ENCODE assay signal across 10 cellular contexts in the genomic region with DNA sequence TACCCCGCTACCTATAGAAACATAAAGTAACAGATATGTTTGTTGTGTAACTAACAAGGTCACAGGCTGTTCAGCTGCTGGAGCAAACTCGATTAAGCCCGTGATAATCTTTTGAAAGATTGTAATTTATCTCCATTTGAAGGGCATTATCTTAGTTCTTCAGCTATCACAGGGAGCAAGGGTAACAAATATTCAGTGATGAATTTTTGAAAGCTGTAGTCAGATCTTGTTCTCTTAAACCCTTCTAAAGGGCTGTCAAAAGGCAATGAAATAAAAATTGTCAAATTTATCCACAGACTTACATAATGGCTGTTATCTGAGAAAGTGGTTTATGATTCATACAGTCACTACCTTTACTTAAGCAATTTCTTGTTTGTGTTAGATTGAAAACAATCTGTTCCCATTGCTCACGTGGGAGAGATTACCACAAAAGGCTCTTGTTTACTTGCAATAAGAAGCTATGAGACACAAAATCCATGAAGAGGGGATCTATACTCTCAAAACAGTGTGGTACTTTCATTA.
DNase-seq lines count a peak whose midpoint lies in the region; ATAC-seq, FAIRE-seq and TF ChIP-seq lines count a peak whose summit lies in the region.
"Had no signal": no experiment of that assay in that cellular context is flagged by ENCODE, and none has a peak within 500 bp of the region (broad histone marks: within the 10 kb centered on the region; RNA-seq: fewer than 3 reads in every experiment).

No MANE protein-coding gene starts in this region.

- no TSS peak for BruUV-seq in Calu3 (replicated peaks; lab: Mats Ljungman, UMichigan)

- peak; percentile 20 for DNase-seq in Calu3
- peak; percentile 45 for DNase-seq in NAMALWA (ENCODE audit: low spot score)
- no peak for DNase-seq in neuronal stem cell (ENCODE audit: low spot score)
- DNase-seq in Peyer's patch: no peak
- DNase-seq in mucosa of gallbladder (ENCODE audit: low spot score): no peak
- DNase-seq: right lobe of liver had no signal

- no CpG with 5 or more reads among the region's 4 CpGs for WGBS in neuronal stem cell (ENCODE audit: extremely low coverage in 2 of 2, insufficient read length in 2 of 2, insufficient replicate concordance in 1 of 2), 2 donors

- ATAC-seq in HG03039 (IDR thresholded peaks at IDR 0.05; ENCODE audit: unreplicated experiment): no peak
- ATAC-seq in HG03521 (IDR thresholded peaks at IDR 0.05; ENCODE audit: unreplicated experiment): no peak

- H3K4ac ChIP-seq in neuronal stem cell (ENCODE audit: low read length): no peak overlapping the region

- no peak overlapping the region for H3K14ac ChIP-seq in neuronal stem cell (ENCODE audit: low read length)

- H3K9me3 ChIP-seq in neuronal stem cell (replicated peaks in 1 of 2; ENCODE audit: control insufficient read depth in 2 of 2, insufficient read depth in 1 of 2, low read depth in 1 of 2, low read length in 2 of 2) (no peaks in the 10 kb centered on the region), Peyer's patch (no peaks in the 10 kb centered on the region)
- H3K9me3 ChIP-seq: right lobe of liver had no signal

- no peak overlapping the region for H2BK5ac ChIP-seq in neuronal stem cell (ENCODE audit: low read length)

- peak; percentile 33 for FAIRE-seq in colon (lab: Jason Lieb, UNC)

- no peak for TF ChIP-seq CTCF in Calu3 (IDR thresholded peaks at IDR 0.05; ENCODE audit: unreplicated experiment)
- no peak for TF ChIP-seq CTCF in Peyer's patch (IDR thresholded peaks at IDR 0.05)

- no peaks in the 10 kb centered on the region for H3K79me1 ChIP-seq in neuronal stem cell (ENCODE audit: low read depth, low read length)

- no peak overlapping the region for H4K8ac ChIP-seq in neuronal stem cell (ENCODE audit: low read depth, low read length)

- peak overlapping the region; percentile 11 for H2AFZ ChIP-seq in neuronal stem cell (ENCODE audit: low read length)

- no peak overlapping the region for H3K23ac ChIP-seq in neuronal stem cell (ENCODE audit: low read depth, low read length, poor library complexity)

- TF ChIP-seq POLR2A in Peyer's patch (IDR thresholded peaks at IDR 0.05): no peak

- no peak overlapping the region for H3K9ac ChIP-seq in neuronal stem cell (ENCODE audit: low read depth, low read length, poor library complexity)

- H3K27me3 Mint-ChIP-seq in Calu3 (ENCODE audit: unreplicated experiment): no peaks in the 10 kb centered on the region

- no peaks in the 10 kb centered on the region for H3K36me3 Mint-ChIP-seq in Calu3 (ENCODE audit: insufficient read depth, unreplicated experiment)

- no peak overlapping the region for H2BK15ac ChIP-seq in neuronal stem cell (ENCODE audit: low read length)

- H3K4me1 Mint-ChIP-seq in Calu3 (ENCODE audit: low read depth, unreplicated experiment): peaks cover 32% of the 10 kb centered on the region

- H3K4me2 ChIP-seq in neuronal stem cell (ENCODE audit: insufficient read depth, low read length, poor library complexity, severe bottlenecking): no peak overlapping the region

- H3K4me3 Mint-ChIP-seq in Calu3 (ENCODE audit: low read depth, unreplicated experiment): no peak overlapping the region
- H3K4me3 Mint-ChIP-seq: stimulated activated naive B cell treated with anti-CD40 and anti-IgM and Interleukin-4, amounts not matched to agents 10 μg/mL and 1 μg/mL and 100 μg/mL, for 72 hours had no signal

- no peak overlapping the region for H3K27ac ChIP-seq in neuronal stem cell (replicated peaks; ENCODE audit: low read length)
- no peak overlapping the region for H3K27ac ChIP-seq in Peyer's patch
- H3K27ac ChIP-seq: right lobe of liver had no signal

- no peak overlapping the region for H3K18ac ChIP-seq in neuronal stem cell (ENCODE audit: low read length)

- H4K91ac ChIP-seq in neuronal stem cell (ENCODE audit: low read depth, low read length, poor library complexity): no peak overlapping the region

- H2BK12ac ChIP-seq in neuronal stem cell (ENCODE audit: low read length): no peak overlapping the region

- intact Hi-C loops in Calu3 (cut with micrococcal nuclease; ENCODE audit: unreplicated experiment): loop anchor here (5.0 kb wide), 1 partner anchor 63 kb away; no protein-coding TSS in a partner anchor

- H3K4me3 ChIP-seq in neuronal stem cell (ENCODE audit: low read length in 2 of 2) (no peak overlapping the region), Peyer's patch (no peak overlapping the region)
- H3K4me3 ChIP-seq: right lobe of liver had no signal

- H3K36me3 ChIP-seq in neuronal stem cell (replicated peaks in 1 of 2; ENCODE audit: control insufficient read depth in 2 of 2, insufficient read depth in 2 of 2, low read length in 2 of 2): no peaks in the 10 kb centered on the region
- no peaks in the 10 kb centered on the region for H3K36me3 ChIP-seq in Peyer's patch
- H3K36me3 ChIP-seq: right lobe of liver had no signal

- no peaks in the 10 kb centered on the region for H3K9me3 Mint-ChIP-seq in Calu3 (ENCODE audit: low read depth, unreplicated experiment)
- H3K9me3 Mint-ChIP-seq: stimulated activated naive B cell treated with anti-CD40 and anti-IgM and Interleukin-4, amounts not matched to agents 10 μg/mL and 1 μg/mL and 100 μg/mL, for 72 hours had no signal

- peak overlapping the region; percentile 12 for H3K27ac Mint-ChIP-seq in Calu3 (ENCODE audit: unreplicated experiment)

- no peak overlapping the region for H2AK5ac ChIP-seq in neuronal stem cell (ENCODE audit: low read depth, low read length)

- CTCF ChIA-PET in Calu3 (lab: Charles Lee): interaction anchor here (0.6 to 1.1 kb wide), 2 partner anchors 76 to 314 kb away, joined by 3 to 8 read pairs; no protein-coding TSS in a partner anchor

- H3K4me1 ChIP-seq in neuronal stem cell (ENCODE audit: control insufficient read depth in 2 of 2, insufficient read depth in 1 of 2, low read depth in 1 of 2, low read length in 2 of 2): no peaks in the 10 kb centered on the region
- peaks cover 0 to 6% (median 0%) of the 10 kb centered on the region in 4 donors for H3K4me1 ChIP-seq in Peyer's patch
- H3K4me1 ChIP-seq: right lobe of liver had no signal

- H2BK120ac ChIP-seq in neuronal stem cell (ENCODE audit: low read depth, low read length): no peak overlapping the region

- H3K27me3 ChIP-seq in neuronal stem cell (ENCODE audit: control insufficient read depth in 3 of 3, insufficient read depth in 3 of 3, low read depth in 1 of 3, low read length in 3 of 3): no peaks in the 10 kb centered on the region
- H3K27me3 ChIP-seq in Peyer's patch: no peaks in the 10 kb centered on the region
- H3K27me3 ChIP-seq: right lobe of liver had no signal

Comparison
In these comparisons a context has a peak if more than half of its experiments do, and no peak if none do; other contexts are left out.
1. DNase-seq: peak in Calu3 (single experiment) and NAMALWA (single experiment); none in neuronal stem cell (single experiment), Peyer's patch (0 of 3) and mucosa of gallbladder (single experiment).